In genomic region chr17:80082403-80083135, GRCh38 we compare ENCODE assay signal across 1 cellular context.
A peak's percentile ranks its signal among the peaks of the same experiment; 100 is the strongest.
TF ChIP-seq lines count a peak whose summit lies in the region.

No MANE protein-coding gene starts in this region.

TF ChIP-seq in HepG2, 621 proteins besides CTCF, POLR2A, EP300 and RAD21 (continues in another document):
- TF ChIP-seq CHCHD3 (CRISPR knock-in tag; IDR thresholded peaks at IDR 0.05) (no peak), NFAT5 (CRISPR knock-in tag; IDR thresholded peaks at IDR 0.05) (no peak), RXRB (CRISPR knock-in tag; IDR thresholded peaks at IDR 0.05; ENCODE audit: borderline replicate concordance) (peak; percentile 28; the same call in 1 of the 2 replicates), KAT8 (CRISPR knock-in tag; IDR thresholded peaks at IDR 0.05) (peak; percentile 22; the same call in 1 of the 2 replicates), BORCS8-MEF2B (CRISPR knock-in tag; IDR thresholded peaks at IDR 0.05) (0 out of 2 replicates have a peak, but pooled peaks have one; percentile 38), FOSL2 (CRISPR knock-in tag; IDR thresholded peaks at IDR 0.05) (peak; percentile 15; the same call in 1 of the 2 replicates), ZNF468 (CRISPR knock-in tag; IDR thresholded peaks at IDR 0.05) (no peak), ZNF562 (CRISPR knock-in tag; IDR thresholded peaks at IDR 0.05; ENCODE audit: borderline replicate concordance) (no peak), HNF1B (CRISPR knock-in tag; IDR thresholded peaks at IDR 0.05) (peak; percentile 75), ZSCAN9 (CRISPR knock-in tag; IDR thresholded peaks at IDR 0.05; ENCODE audit: borderline replicate concordance) (0 out of 2 replicates have a peak, but pooled peaks have one; percentile 16), ZMAT3 (CRISPR knock-in tag; conservative IDR thresholded peaks at IDR 0.05) (no peak), ISX (CRISPR knock-in tag; conservative IDR thresholded peaks at IDR 0.05) (no peak), NFRKB (IDR thresholded peaks at IDR 0.05) (no peak), STAG1 (CRISPR knock-in tag; IDR thresholded peaks at IDR 0.05) (peak; percentile 85), ASH2L (IDR thresholded peaks at IDR 0.05; ENCODE audit: insufficient read length, low read depth, low read length) (peak; percentile 34), ZNF691 (CRISPR knock-in tag; IDR thresholded peaks at IDR 0.05; ENCODE audit: borderline replicate concordance, low read depth) (no peak; the same call in 1 of the 2 replicates), ZNF460 (CRISPR knock-in tag; IDR thresholded peaks at IDR 0.05; ENCODE audit: borderline replicate concordance) (no peak), CAMTA2 (CRISPR knock-in tag; IDR thresholded peaks at IDR 0.05; ENCODE audit: borderline replicate concordance) (no peak), ZNF614 (CRISPR knock-in tag; IDR thresholded peaks at IDR 0.05; ENCODE audit: borderline replicate concordance) (0 out of 2 replicates have a peak, but pooled peaks have one; percentile 23), NFYC (CRISPR knock-in tag; IDR thresholded peaks at IDR 0.05) (0 out of 2 replicates have a peak, but pooled peaks have one; percentile 16), MAZ (IDR thresholded peaks at IDR 0.05; ENCODE audit: borderline replicate concordance, low read depth, low read length) (no peak), MAZ (CRISPR knock-in tag; IDR thresholded peaks at IDR 0.05; ENCODE audit: low read depth) (peak; percentile 44; the same call in 1 of the 2 replicates), TBX2 (CRISPR knock-in tag; IDR thresholded peaks at IDR 0.05; ENCODE audit: borderline replicate concordance) (0 out of 2 replicates have a peak, but pooled peaks have one; percentile 19), ZNF160 (CRISPR knock-in tag; IDR thresholded peaks at IDR 0.05) (0 out of 2 replicates have a peak, but pooled peaks have one; percentile 43), ZNF567 (CRISPR knock-in tag; IDR thresholded peaks at IDR 0.05; ENCODE audit: borderline replicate concordance) (no peak), ZSCAN29 (CRISPR knock-in tag; conservative IDR thresholded peaks at IDR 0.05) (no peak), ZBTB26 (CRISPR knock-in tag; IDR thresholded peaks at IDR 0.05; ENCODE audit: borderline replicate concordance) (0 out of 2 replicates have a peak, but pooled peaks have one; percentile 4), BCL3 (CRISPR knock-in tag; IDR thresholded peaks at IDR 0.05) (peak; percentile 54; the same call in 1 of the 2 replicates), FOXA3 (CRISPR knock-in tag; IDR thresholded peaks at IDR 0.05) (no peak), ZBTB33 (CRISPR knock-in tag; IDR thresholded peaks at IDR 0.05) (0 out of 2 replicates have a peak, but pooled peaks have one; percentile 39), EED (CRISPR knock-in tag; IDR thresholded peaks at IDR 0.05) (no peak), NONO (IDR thresholded peaks at IDR 0.05) (no peak), NONO (CRISPR knock-in tag; conservative IDR thresholded peaks at IDR 0.05) (0 out of 2 replicates have a peak, but pooled peaks have one; percentile 27), ZNF430 (CRISPR knock-in tag; IDR thresholded peaks at IDR 0.05) (0 out of 2 replicates have a peak, but pooled peaks have one; percentile 25), ZNF761 (CRISPR knock-in tag; conservative IDR thresholded peaks at IDR 0.05) (no peak), CREB3 (CRISPR knock-in tag; IDR thresholded peaks at IDR 0.05) (no peak), ZBTB38 (CRISPR knock-in tag; IDR thresholded peaks at IDR 0.05) (no peak), GRHL1 (CRISPR knock-in tag; conservative IDR thresholded peaks at IDR 0.05) (no peak), SKI (IDR thresholded peaks at IDR 0.05; ENCODE audit: partially characterized antibody) (no peak), ZFP91 (CRISPR knock-in tag; IDR thresholded peaks at IDR 0.05; ENCODE audit: borderline replicate concordance) (peak; percentile 59; the same call in 1 of the 2 replicates), XRCC5 (optimal IDR thresholded peaks at IDR 0.05; ENCODE audit: low read length) (peak; percentile 23), MAX (IDR thresholded peaks at IDR 0.05) (peak; percentile 16; the same call in 1 of the 2 replicates), TCF12 (IDR thresholded peaks at IDR 0.05) (no peak), TCF12 (CRISPR knock-in tag; IDR thresholded peaks at IDR 0.05) (no peak), HOXA5 (CRISPR knock-in tag; IDR thresholded peaks at IDR 0.05) (0 out of 2 replicates have a peak, but pooled peaks have one; percentile 30), HHEX (CRISPR knock-in tag; IDR thresholded peaks at IDR 0.05) (no peak), KDM4B (CRISPR knock-in tag; IDR thresholded peaks at IDR 0.05) (0 out of 2 replicates have a peak, but pooled peaks have one; percentile 13), ZBTB7A (CRISPR knock-in tag; IDR thresholded peaks at IDR 0.05) (0 out of 2 replicates have a peak, but pooled peaks have one; percentile 51), DDIT3 (CRISPR knock-in tag; IDR thresholded peaks at IDR 0.05) (no peak)
